1 cellular context compared by ENCODE assay signal in genomic region chr6:110528930-110529325, GRCh38.
TF ChIP-seq lines count a peak whose summit lies in the region.

No MANE protein-coding gene starts in this region.

TF ChIP-seq in endothelial cell of umbilical vein, 7 proteins besides CTCF, POLR2A, EP300 and RAD21:
- no peak for TF ChIP-seq GATA2 (IDR thresholded peaks at IDR 0.05; ENCODE audit: insufficient read depth, insufficient read length, low read depth, low read length)
- TF ChIP-seq POLR2AphosphoS5 (IDR thresholded peaks at IDR 0.05; ENCODE audit: insufficient read depth, low read depth, low read length): no peak
- no peak for TF ChIP-seq JUN (IDR thresholded peaks at IDR 0.05; ENCODE audit: borderline replicate concordance, insufficient read depth, insufficient read length, low read depth)
- TF ChIP-seq FOS (IDR thresholded peaks at IDR 0.05; ENCODE audit: borderline replicate concordance, insufficient read depth, low read length): no peak
- TF ChIP-seq MYC (IDR thresholded peaks at IDR 0.05; ENCODE audit: low read depth, low read length): no peak
- TF ChIP-seq EZH2 (IDR thresholded peaks at IDR 0.05; ENCODE audit: borderline replicate concordance, low read depth, low read length, severe bottlenecking): no peak
- TF ChIP-seq MAX (IDR thresholded peaks at IDR 0.05; ENCODE audit: insufficient read depth, insufficient read length): no peak
